In the genomic region with DNA sequence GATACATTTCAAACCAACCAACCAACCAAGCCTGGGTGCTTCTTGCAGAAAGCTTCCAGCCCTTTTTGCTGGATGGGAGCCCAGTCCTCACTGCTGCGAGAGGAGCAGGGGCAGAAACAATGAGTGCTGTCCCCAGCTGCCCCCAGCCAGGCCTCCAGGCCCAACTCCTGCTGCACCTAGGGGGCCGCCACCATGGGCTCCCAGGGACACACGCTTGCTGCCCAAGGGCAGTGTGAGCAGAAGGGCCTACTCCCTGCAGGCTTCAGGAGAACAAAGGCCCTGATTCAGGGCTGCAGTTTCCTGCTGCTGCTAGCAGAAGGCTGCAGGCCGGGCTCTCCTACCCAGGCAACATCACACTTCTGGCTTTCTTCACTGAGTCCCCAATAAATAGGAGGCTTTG, we compare ENCODE assay signal across 22 cellular contexts. TPM values are rescaled to one million over a fixed set of nuclear protein-coding genes. Genes with fewer than 3 reads are reported as not detected.
A peak's percentile ranks its signal among the peaks of the same experiment; 100 is the strongest.
DNase-seq lines count a peak whose midpoint lies in the region; ATAC-seq and TF ChIP-seq lines count a peak whose summit lies in the region.
"Had no signal": no experiment of that assay in that cellular context is flagged by ENCODE, and none has a peak within 500 bp of the region (broad histone marks: within the 10 kb centered on the region; RNA-seq: fewer than 3 reads in every experiment).

No MANE protein-coding gene starts in this region.

- DNase-seq in SK-N-SH = peak; percentile 24
- no peak for DNase-seq in endodermal cell
- peak; percentile 83 for DNase-seq in medulla oblongata (ENCODE audit: extremely low spot score)
- peak in 48 of 49 donors; percentile 2 to 85 (median 58) for DNase-seq in substantia nigra (lab: John Stamatoyannopoulos, UW)
- DNase-seq in SJCRH30 = no peak
- DNase-seq in CD4-positive, alpha-beta T cell = no peak
- DNase-seq in left lung = no peak
- DNase-seq: activated CD4-positive, CD25-positive, alpha-beta regulatory T cell treated with anti-CD3 and anti-CD28 coated beads, Interleukin-2, amount 50 U/mL, for 72 hours; activated effector memory CD4-positive, alpha-beta T cell treated with anti-CD3 and anti-CD28 coated beads, Interleukin-2, amount 50 U/mL, for 16 hours; cerebellar nuclear complex; effector memory CD8-positive, alpha-beta T cell; NCI-H1417; NCI-H69; pancreas; PC-3; small intestine; stimulated activated CD4-positive, alpha-beta T cell treated with anti-CD3 and anti-CD28 coated beads, Interleukin-4, amount 100 ng/mL, for 4 hours had no signal

- H3K4me3 ChIP-seq in SK-N-SH (ENCODE audit: low read depth in 2 of 2, low read length in 1 of 2) (no peak overlapping the region), endodermal cell (ENCODE audit: low read length) (no peak overlapping the region), SJCRH30 (no peak overlapping the region), left lung (no peak overlapping the region)
- H3K4me3 ChIP-seq: BLaER1, pancreas, SJSA1, thoracic aorta had no signal

- TF ChIP-seq CTCF in SK-N-SH (IDR thresholded peaks at IDR 0.05) (no peak), endodermal cell (conservative IDR thresholded peaks at IDR 0.05) (no peak), left lung (IDR thresholded peaks at IDR 0.05) (no peak)
- no peak for TF ChIP-seq CTCF in CD4-positive, alpha-beta T cell (IDR thresholded peaks at IDR 0.05)

- H3K9ac ChIP-seq in SK-N-SH (no peak overlapping the region), endodermal cell (ENCODE audit: extremely low read depth, low read length, poor library complexity, severe bottlenecking) (no peak overlapping the region)
- H3K9ac ChIP-seq: BLaER1 had no signal

- TF ChIP-seq RAD21 in SK-N-SH (IDR thresholded peaks at IDR 0.05; ENCODE audit: low read length) = no peak

- H3K79me2 ChIP-seq in SK-N-SH (ENCODE audit: insufficient read depth) = no peaks in the 10 kb centered on the region

- no peak overlapping the region for H3K4me2 ChIP-seq in SK-N-SH
- H3K4me2 ChIP-seq: BLaER1 had no signal

- H3K4me1 ChIP-seq in SK-N-SH (ENCODE audit: control insufficient read depth in 1 of 2, insufficient read depth in 2 of 2, low read depth in 1 of 2, low read length in 1 of 2) (peaks cover 0 to 11% of the 10 kb centered on the region in 2 experiments; a peak in 1 of 4 replicates), endodermal cell (ENCODE audit: control insufficient read depth, insufficient read depth, low read length) (no peaks in the 10 kb centered on the region), SJCRH30 (no peaks in the 10 kb centered on the region), left lung (no peaks in the 10 kb centered on the region)
- H3K4me1 ChIP-seq: BLaER1, pancreas had no signal

- H3K4me3 Mint-ChIP-seq in endodermal cell = no peak overlapping the region
- H3K4me3 Mint-ChIP-seq in CD4-positive, alpha-beta T cell = no peak overlapping the region
- H3K4me3 Mint-ChIP-seq: effector memory CD8-positive, alpha-beta T cell had no signal

- no peak for TF ChIP-seq EP300 in SK-N-SH (IDR thresholded peaks at IDR 0.05; ENCODE audit: borderline replicate concordance in 1 of 2, low read depth in 1 of 2, low read length in 1 of 2)

- no peaks in the 10 kb centered on the region for H3K36me3 Mint-ChIP-seq in endodermal cell (ENCODE audit: low read depth)
- no peaks in the 10 kb centered on the region for H3K36me3 Mint-ChIP-seq in CD4-positive, alpha-beta T cell (ENCODE audit: low read depth)

- intact Hi-C loops in CD4-positive, alpha-beta T cell (cut with DNase I, micrococcal nuclease) = no loop called here
- intact Hi-C loops in left lung (cut with DNase I) = no loop called here

- no peak for ATAC-seq in SK-N-SH treated with all-trans-retinoic acid at 6 μM for 48 hours
- no peak for ATAC-seq in CD4-positive, alpha-beta T cell (ENCODE audit: poor library complexity)
- ATAC-seq in left lung = no peak
- ATAC-seq: effector memory CD8-positive, alpha-beta T cell; pancreas; PC-3 had no signal

- CTCF ChIA-PET in SK-N-SH (lab: Yijun Ruan, JAX) = interaction anchor here (5.8 kb wide), 1 partner anchor 9 kb away, joined by 45 read pairs; no protein-coding TSS in a partner anchor
- CTCF ChIA-PET in CD4-positive, alpha-beta T cell (lab: Charles Lee) = no interaction called here

- no peak overlapping the region for H2AFZ ChIP-seq in SK-N-SH (ENCODE audit: low read depth)

- H3K9me2 ChIP-seq in SK-N-SH = no peaks in the 10 kb centered on the region

- no peaks in the 10 kb centered on the region for H4K20me1 ChIP-seq in SK-N-SH (ENCODE audit: insufficient read depth)
- H4K20me1 ChIP-seq: BLaER1 had no signal

- H3F3A ChIP-seq in SK-N-SH (replicated peaks; ENCODE audit: insufficient read depth) = no peaks in the 10 kb centered on the region

- H3K9me3 ChIP-seq in SK-N-SH (no peaks in the 10 kb centered on the region), endodermal cell (ENCODE audit: control insufficient read depth, low read length) (peaks cover 6% of the 10 kb centered on the region), SJCRH30 (replicated peaks) (no peaks in the 10 kb centered on the region), left lung (peaks cover 0 to 5% of the 10 kb centered on the region in 2 donors)
- H3K9me3 ChIP-seq in CD4-positive, alpha-beta T cell (ENCODE audit: control insufficient read depth, low read length) = no peaks in the 10 kb centered on the region
- H3K9me3 ChIP-seq: pancreas, SJSA1, thoracic aorta had no signal

- H3K27me3 Mint-ChIP-seq in endodermal cell (ENCODE audit: insufficient read depth) = no peaks in the 10 kb centered on the region
- H3K27me3 Mint-ChIP-seq in CD4-positive, alpha-beta T cell = no peaks in the 10 kb centered on the region

- H3K27ac ChIP-seq in SK-N-SH (ENCODE audit: low read depth in 2 of 2, low read length in 1 of 2) (no peak overlapping the region; a peak in 1 of 4 replicates), endodermal cell (ENCODE audit: low read depth, low read length) (peak overlapping the region; percentile 82), substantia nigra (ENCODE audit: low read depth, low read length, poor library complexity, severe bottlenecking) (peak overlapping the region; percentile 81), SJCRH30 (no peak overlapping the region), left lung (no peak overlapping the region)
- H3K27ac ChIP-seq in CD4-positive, alpha-beta T cell (ENCODE audit: low read depth, low read length) = no peak overlapping the region
- H3K27ac ChIP-seq: BLaER1, pancreas, SJSA1, thoracic aorta had no signal

- H3K9me3 Mint-ChIP-seq in endodermal cell = peaks cover 18% of the 10 kb centered on the region
- H3K9me3 Mint-ChIP-seq in CD4-positive, alpha-beta T cell = no peaks in the 10 kb centered on the region
- H3K9me3 Mint-ChIP-seq: effector memory CD8-positive, alpha-beta T cell had no signal

- no peaks in the 10 kb centered on the region for H3K36me3 ChIP-seq in SK-N-SH (replicated peaks in 1 of 2; ENCODE audit: control insufficient read depth in 1 of 2, insufficient read depth in 2 of 2, low read length in 1 of 2)
- no peaks in the 10 kb centered on the region for H3K36me3 ChIP-seq in endodermal cell (ENCODE audit: control insufficient read depth, insufficient read depth, low read length)
- H3K36me3 ChIP-seq in SJCRH30 = no peaks in the 10 kb centered on the region
- no peaks in the 10 kb centered on the region for H3K36me3 ChIP-seq in left lung
- H3K36me3 ChIP-seq: BLaER1, pancreas, SJSA1, thoracic aorta had no signal

- H3K27me3 ChIP-seq in SK-N-SH (ENCODE audit: insufficient read depth) (no peaks in the 10 kb centered on the region; the same call in 1 of the 2 replicates), endodermal cell (ENCODE audit: control insufficient read depth, insufficient read depth, low read length, poor library complexity, severe bottlenecking) (no peaks in the 10 kb centered on the region), SJCRH30 (no peaks in the 10 kb centered on the region), left lung (no peaks in the 10 kb centered on the region)
- H3K27me3 ChIP-seq in CD4-positive, alpha-beta T cell (ENCODE audit: control insufficient read depth, insufficient read depth, low read length) = no peaks in the 10 kb centered on the region
- H3K27me3 ChIP-seq: BLaER1, pancreas, SJSA1 had no signal

- 21% methylated on average over 2 of the region's 4 CpGs for WGBS in SK-N-SH (ENCODE audit: low lambda C conversion rate)
- WGBS in endodermal cell (ENCODE audit: insufficient coverage in 1 of 2, insufficient read length in 1 of 2), 2 experiments = 57 to 78% methylated on average over 3 to 4 of the region's 4 CpGs

- H3K27ac Mint-ChIP-seq in endodermal cell = no peak overlapping the region
- H3K27ac Mint-ChIP-seq in CD4-positive, alpha-beta T cell = no peak overlapping the region
- H3K27ac Mint-ChIP-seq: effector memory CD8-positive, alpha-beta T cell had no signal

- POLR2A ChIA-PET in SK-N-SH (lab: Yijun Ruan, JAX) = no interaction called here
- POLR2A ChIA-PET in CD4-positive, alpha-beta T cell (lab: Charles Lee) = no interaction called here

- H3K4me1 Mint-ChIP-seq in endodermal cell = no peaks in the 10 kb centered on the region
- H3K4me1 Mint-ChIP-seq in CD4-positive, alpha-beta T cell (ENCODE audit: low read depth) = no peaks in the 10 kb centered on the region

TF ChIP-seq in SK-N-SH, 30 proteins besides CTCF, POLR2A, EP300 and RAD21 (continues in another document):
- no peak for TF ChIP-seq GABPA (IDR thresholded peaks at IDR 0.05; ENCODE audit: low read depth)
- TF ChIP-seq POLR2AphosphoS5 (IDR thresholded peaks at IDR 0.05; ENCODE audit: low read depth, low read length) = no peak
- TF ChIP-seq, protein P1, sequence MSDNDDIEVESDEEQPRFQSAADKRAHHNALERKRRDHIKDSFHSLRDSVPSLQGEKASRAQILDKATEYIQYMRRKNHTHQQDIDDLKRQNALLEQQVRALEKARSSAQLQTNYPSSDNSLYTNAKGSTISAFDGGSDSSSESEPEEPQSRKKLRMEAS (IDR thresholded peaks at IDR 0.05; ENCODE audit: low read depth) = no peak
- TF ChIP-seq TCF12 (IDR thresholded peaks at IDR 0.05) = no peak
- no peak for TF ChIP-seq NRF1 (IDR thresholded peaks at IDR 0.05; ENCODE audit: low read depth, low read length)

TF ChIP-seq in SK-N-SH treated with all-trans-retinoic acid at 6 μM for 48 hours, 23 proteins besides CTCF, POLR2A, EP300 and RAD21 (continues in another document):
- no peak for TF ChIP-seq ISL1 (CRISPR knock-in tag; IDR thresholded peaks at IDR 0.05)

RNA-seq across cellular contexts. Expression of a gene that starts 37.7 kb away (rescaled TPM):
- not detected in 2 replicates for polyA plus RNA-seq in SK-N-SH (2012; rRNA removed)
- 0.01 and 0.04 TPM in 2 replicates for polyA plus RNA-seq in SK-N-SH (2012; cell fraction: cytosol; rRNA removed)
- 0.12 TPM in 1 of 2 replicates, not detected in the other for polyA plus RNA-seq in SK-N-SH (2012; cell fraction: nucleus; rRNA removed)
- total RNA-seq in endodermal cell = under 1 TPM in 1 of 2 donors, not detected in 1; 0.07 TPM
- 0.11 TPM for polyA plus RNA-seq in endodermal cell (2013, experiment 1 of 2)
- not detected for polyA plus RNA-seq in endodermal cell (2013, experiment 2 of 2)
- not detected in 2 replicates for total RNA-seq in SJCRH30 (2014; rRNA removed; shearing (Covaris generic))
- total RNA-seq in CD4-positive, alpha-beta T cell = not detected
- total RNA-seq in left lung = under 1 TPM; 0.20 to 0.21 TPM
- total RNA-seq: A172, PC-3, SJSA1 had no signal

Comparison
In these comparisons a context has a peak if more than half of its experiments do, and no peak if none do; other contexts are left out.
1. DNase-seq: peak in SK-N-SH (single experiment), medulla oblongata (single experiment) and substantia nigra (48 of 49); none in endodermal cell (single experiment), SJCRH30 (0 of 2), CD4-positive, alpha-beta T cell (0 of 10) and left lung (0 of 2).
2. H3K27ac ChIP-seq: peak in endodermal cell (single experiment) and substantia nigra (single experiment); none in SK-N-SH (0 of 2), SJCRH30 (single experiment), CD4-positive, alpha-beta T cell (single experiment) and left lung (0 of 2).